8 cellular contexts compared by ENCODE assay signal in the genomic region with DNA sequence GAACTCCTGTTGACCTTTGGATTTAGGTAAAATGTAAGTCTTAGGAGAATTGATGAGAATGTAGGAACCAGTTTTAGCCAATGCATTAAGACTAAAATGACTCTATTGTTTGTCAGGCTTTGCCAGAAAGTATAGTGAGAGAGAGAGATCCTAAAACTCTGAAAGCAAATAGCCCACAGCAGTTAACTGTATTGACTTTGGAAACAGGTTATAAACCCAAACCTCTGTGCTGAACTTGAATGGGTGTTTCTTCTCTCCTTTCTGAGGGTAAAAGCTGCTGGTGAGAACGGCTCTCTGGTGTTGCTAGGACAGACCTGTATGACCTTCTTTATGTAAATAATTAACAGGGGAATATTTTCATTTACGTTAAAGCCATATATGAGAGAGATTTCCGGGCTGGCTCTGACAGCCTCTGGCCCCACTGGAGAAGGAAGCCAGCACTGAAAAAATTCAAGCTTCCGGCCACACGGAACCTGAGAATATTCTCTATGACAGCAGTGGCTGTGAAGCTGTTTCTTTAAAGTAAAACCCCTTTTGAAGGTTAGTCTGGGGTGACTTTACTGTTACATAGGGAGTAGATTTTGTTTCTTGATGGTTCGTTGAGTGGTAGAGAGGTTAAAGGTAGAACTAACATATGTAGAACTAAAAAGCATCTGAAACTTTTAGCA.
DNase-seq lines count a peak whose midpoint lies in the region; ATAC-seq, FAIRE-seq and TF ChIP-seq lines count a peak whose summit lies in the region.

No MANE protein-coding gene starts in this region.

- no peak for TF ChIP-seq CTCF in activated B cell treated with CpG ODN at 0.5 μM for 24 hours (IDR thresholded peaks at IDR 0.05)

- CTCF ChIA-PET in activated B cell treated with CpG ODN at 0.5 μM for 24 hours (lab: Charles Lee) = interaction anchor here (0.9 to 1.9 kb wide), 5 partner anchors 17 to 86 kb away, joined by 3 to 6 read pairs (median 4); no protein-coding TSS in a partner anchor

- H3K4me3 ChIP-seq in CD4-positive, CD25-positive, alpha-beta regulatory T cell (ENCODE audit: low read depth, low read length) = peak overlapping the region; percentile 75

- H3K27ac Mint-ChIP-seq in CD4-positive, CD25-positive, alpha-beta regulatory T cell = peak overlapping the region; percentile 74 to 94 (median 94)
- H3K27ac Mint-ChIP-seq in activated B cell treated with CpG ODN at 0.5 μM for 24 hours = peak overlapping the region; percentile 95

- POLR2A ChIA-PET in activated B cell treated with CpG ODN at 0.5 μM for 24 hours (lab: Charles Lee) = interaction anchor here (0.6 to 4.6 kb wide), 6 partner anchors 10 to 57 kb away, joined by 7 to 121 read pairs (median 34); no protein-coding TSS in a partner anchor

- intact Hi-C loops in activated B cell treated with CpG ODN at 0.5 μM for 24 hours (cut with micrococcal nuclease) = loop anchor here (1.0 to 5.0 kb wide), 3 partner anchors 9 to 837 kb away; partner anchors contain the start of gene CCDC88A

- peaks cover 12% of the 10 kb centered on the region for H3K36me3 Mint-ChIP-seq in CD4-positive, CD25-positive, alpha-beta regulatory T cell
- H3K36me3 Mint-ChIP-seq in activated B cell treated with CpG ODN at 0.5 μM for 24 hours (ENCODE audit: low read depth) = peaks cover 15% of the 10 kb centered on the region

- no peaks in the 10 kb centered on the region for H3K9me3 Mint-ChIP-seq in CD4-positive, CD25-positive, alpha-beta regulatory T cell
- H3K9me3 Mint-ChIP-seq in activated B cell treated with CpG ODN at 0.5 μM for 24 hours = no peaks in the 10 kb centered on the region

- peak overlapping the region; percentile 59 to 89 (median 78) for H3K4me3 Mint-ChIP-seq in CD4-positive, CD25-positive, alpha-beta regulatory T cell
- peak overlapping the region; percentile 77 for H3K4me3 Mint-ChIP-seq in activated B cell treated with CpG ODN at 0.5 μM for 24 hours

- peaks cover 95% of the 10 kb centered on the region for H3K4me1 ChIP-seq in CD4-positive, CD25-positive, alpha-beta regulatory T cell (ENCODE audit: control insufficient read depth, insufficient read depth, low read length, poor library complexity, severe bottlenecking)

- H3K9me3 ChIP-seq in CD4-positive, CD25-positive, alpha-beta regulatory T cell (ENCODE audit: control insufficient read depth in 2 of 2, low read length in 2 of 2) = no peaks in the 10 kb centered on the region

- H3K27ac ChIP-seq in CD4-positive, CD25-positive, alpha-beta regulatory T cell (ENCODE audit: insufficient read depth, low read length, poor library complexity, severe bottlenecking) = peak overlapping the region; percentile 87

- ATAC-seq in CD4-positive, CD25-positive, alpha-beta regulatory T cell (ENCODE audit: low read depth in 2 of 2) = peak; percentile 73 to 84
- peak; percentile 94 for ATAC-seq in HG03175 (IDR thresholded peaks at IDR 0.05; ENCODE audit: unreplicated experiment)
- ATAC-seq in activated B cell treated with CpG ODN at 0.5 μM for 24 hours (ENCODE audit: low read depth) = peak; percentile 66
- peak; percentile 66 for ATAC-seq in left lobe of liver

- no peaks in the 10 kb centered on the region for H3K27me3 Mint-ChIP-seq in CD4-positive, CD25-positive, alpha-beta regulatory T cell
- no peaks in the 10 kb centered on the region for H3K27me3 Mint-ChIP-seq in activated B cell treated with CpG ODN at 0.5 μM for 24 hours

- peaks cover 39 to 99% (median 75%) of the 10 kb centered on the region in 4 donors for H3K4me1 Mint-ChIP-seq in CD4-positive, CD25-positive, alpha-beta regulatory T cell
- peaks cover 98% of the 10 kb centered on the region for H3K4me1 Mint-ChIP-seq in activated B cell treated with CpG ODN at 0.5 μM for 24 hours

- TF ChIP-seq POLR2A in GM19193 (IDR thresholded peaks at IDR 0.05; ENCODE audit: extremely low read depth, insufficient read depth, insufficient read length) (peak; percentile 23), H54 (IDR thresholded peaks at IDR 0.05; ENCODE audit: low read depth, low read length) (no peak)

- DNase-seq in CD4-positive, CD25-positive, alpha-beta regulatory T cell = peak in 2 of 3 donors; percentile 58 to 81
- no peak for DNase-seq in activated B cell treated with CpG ODN at 0.5 μM for 24 hours
- no peak for DNase-seq in left lobe of liver (ENCODE audit: low spot score)
- no peak for DNase-seq in H54 (ENCODE audit: insufficient read length, low spot score)
- no peak for DNase-seq in NCI-H2196 treated with DMSO at 0.1 percent for 48 hours (lab: John Stamatoyannopoulos, UW; ENCODE audit: unreplicated experiment)
- no peak for DNase-seq in superior temporal gyrus (ENCODE audit: extremely low spot score)

- FAIRE-seq in H54 (lab: Jason Lieb, UNC) = no peak

- no peaks in the 10 kb centered on the region for H3K27me3 ChIP-seq in CD4-positive, CD25-positive, alpha-beta regulatory T cell (ENCODE audit: control insufficient read depth, insufficient read depth, low read length)

- H3K36me3 ChIP-seq in CD4-positive, CD25-positive, alpha-beta regulatory T cell (ENCODE audit: control insufficient read depth, insufficient read depth, low read length) = no peaks in the 10 kb centered on the region

Comparison
In these comparisons a context has a peak if more than half of its experiments do, and no peak if none do; other contexts are left out.
1. DNase-seq: peak in CD4-positive, CD25-positive, alpha-beta regulatory T cell (2 of 3); none in activated B cell treated with CpG ODN at 0.5 μM for 24 hours (single experiment), left lobe of liver (single experiment), H54 (single experiment), NCI-H2196 treated with DMSO at 0.1 percent for 48 hours (single experiment) and superior temporal gyrus (single experiment).
2. Peak in every context shown above with its lines, with median percentiles within 50 percentile points of each other: ATAC-seq.